ENCODE assay signal across 9 cellular contexts in genomic region chr3:134291300-134292254, GRCh38. TPM values are rescaled to one million over a fixed set of nuclear protein-coding genes. Genes with fewer than 3 reads are reported as not detected.
DNase-seq lines count a peak whose midpoint lies in the region; ATAC-seq and TF ChIP-seq lines count a peak whose summit lies in the region.
"Had no signal": no experiment of that assay in that cellular context is flagged by ENCODE, and none has a peak within 500 bp of the region (broad histone marks: within the 10 kb centered on the region; RNA-seq: fewer than 3 reads in every experiment).

No MANE protein-coding gene starts in this region.

- CTCF ChIA-PET in OCI-LY7 (lab: Charles Lee; ENCODE audit: unreplicated experiment) = no interaction called here

- H4K20me1 ChIP-seq in OCI-LY7 (ENCODE audit: insufficient read depth, low read length) = no peaks in the 10 kb centered on the region

- peak overlapping the region; percentile 30; the same call in 1 of the 2 replicates for H2AFZ ChIP-seq in OCI-LY7 (ENCODE audit: low read length)

- intact Hi-C loops in OCI-LY7 (cut with micrococcal nuclease; ENCODE audit: unreplicated experiment) = no loop called here

- POLR2A ChIA-PET in OCI-LY7 (lab: Charles Lee) = interaction anchor here (0.5 kb wide), 1 partner anchor 72 kb away, joined by 4 read pairs; no protein-coding TSS in a partner anchor

- no peak for TF ChIP-seq CTCF in OCI-LY7 (conservative IDR thresholded peaks at IDR 0.05; ENCODE audit: low read length)
- no peak for TF ChIP-seq CTCF in omental fat pad (IDR thresholded peaks at IDR 0.05)

- no peak overlapping the region for H3K27ac ChIP-seq in OCI-LY7 (ENCODE audit: low read depth, low read length, poor library complexity, severe bottlenecking)

- no peaks in the 10 kb centered on the region for H3K9me2 ChIP-seq in OCI-LY7 (ENCODE audit: insufficient read depth, low read length)

- no peaks in the 10 kb centered on the region for H3K36me3 ChIP-seq in OCI-LY7 (ENCODE audit: insufficient read depth, low read length)

- ATAC-seq in omental fat pad (ENCODE audit: low FRiP score) = peak; percentile 91
- ATAC-seq in GM19467 (IDR thresholded peaks at IDR 0.05; ENCODE audit: unreplicated experiment) = no peak
- ATAC-seq in HG02970 (IDR thresholded peaks at IDR 0.05; ENCODE audit: low FRiP score, unreplicated experiment) = no peak
- no peak for ATAC-seq in GM19452 (IDR thresholded peaks at IDR 0.05; ENCODE audit: unreplicated experiment)

- peaks cover 7% of the 10 kb centered on the region; the same call in 1 of the 2 replicates for H3K9me3 ChIP-seq in OCI-LY7 (ENCODE audit: low read length)

- no peak overlapping the region for H3K4me3 ChIP-seq in OCI-LY7 (ENCODE audit: low read depth, low read length, poor library complexity, severe bottlenecking)

- no peaks in the 10 kb centered on the region for H3K79me2 ChIP-seq in OCI-LY7 (ENCODE audit: insufficient read depth, low read depth, low read length)

- H3K4me2 ChIP-seq in OCI-LY7 (ENCODE audit: low read length) = no peak overlapping the region

- DNase-seq in Ammon's horn (ENCODE audit: low spot score) (peak; percentile 37), OCI-LY7 (ENCODE audit: low spot score) (no peak), fibroblast of gingiva (ENCODE audit: low read depth) (peak; percentile 91), omental fat pad (ENCODE audit: low spot score) (no peak), NCI-H2107 treated with DMSO at 0.1 percent for 48 hours (lab: John Stamatoyannopoulos, UW; ENCODE audit: unreplicated experiment) (no peak)
- DNase-seq: activated gamma-delta T cell treated with Interleukin-2 at 50 U/mL for 16 hours had no signal

- no TSS peak for BruUV-seq in OCI-LY7 (replicated peaks; lab: Mats Ljungman, UMichigan)

- H3K4me1 ChIP-seq in OCI-LY7 (ENCODE audit: insufficient read depth, low read length, poor library complexity, severe bottlenecking) = no peaks in the 10 kb centered on the region

RNA-seq across cellular contexts. Expression of gene RYK, which starts 40.9 kb away (rescaled TPM):
- total RNA-seq in OCI-LY7 (2014; rRNA removed; shearing (Covaris generic)) = 24.8 and 25.0 TPM in 2 replicates
- total RNA-seq in OCI-LY7 (2022) (22.5 and 25.5 TPM in 2 replicates), omental fat pad (100 to 1,000 TPM in 1 of 4 donors, 10 to 100 TPM in 3; 69.3 to 100 (median 84.7) TPM)

Comparison
In these comparisons a context has a peak if more than half of its experiments do, and no peak if none do; other contexts are left out.
1. DNase-seq: peak in Ammon's horn (single experiment) and fibroblast of gingiva (single experiment); none in OCI-LY7 (single experiment), omental fat pad (single experiment) and NCI-H2107 treated with DMSO at 0.1 percent for 48 hours (single experiment).